In the genomic region with DNA sequence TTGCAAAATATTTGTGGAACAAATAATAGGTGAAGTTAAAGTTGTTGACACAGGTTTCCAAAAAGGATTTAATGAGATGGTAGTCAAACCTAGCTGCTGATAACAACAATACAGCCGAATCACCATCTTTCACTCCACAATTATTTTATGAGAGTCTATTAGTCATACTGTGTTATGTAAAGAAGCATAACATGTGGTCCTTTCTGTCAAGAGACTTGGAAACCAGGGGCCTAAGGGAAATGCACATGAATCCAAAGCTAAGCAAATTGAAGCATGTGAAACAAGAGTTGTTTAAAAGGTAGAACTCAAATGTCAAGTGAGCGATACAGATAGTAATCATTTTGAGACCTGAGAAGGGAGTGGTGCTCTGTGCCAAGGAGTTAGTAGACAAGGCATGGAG, we compare ENCODE assay signal across 11 cellular contexts. TPM values are rescaled to one million over a fixed set of nuclear protein-coding genes. Genes with fewer than 3 reads are reported as not detected.
DNase-seq lines count a peak whose midpoint lies in the region; ATAC-seq, FAIRE-seq and TF ChIP-seq lines count a peak whose summit lies in the region.
"Had no signal": no experiment of that assay in that cellular context is flagged by ENCODE, and none has a peak within 500 bp of the region (broad histone marks: within the 10 kb centered on the region; RNA-seq: fewer than 3 reads in every experiment).

No MANE protein-coding gene starts in this region.

- H3K56ac ChIP-seq in H1 (replicated peaks; ENCODE audit: insufficient read length, low read depth, low read length): no peak overlapping the region

- H3K4me2 ChIP-seq in H1 (ENCODE audit: insufficient read depth in 1 of 2, low read depth in 2 of 2, low read length in 2 of 2): peak overlapping the region; percentile 37 to 53; a peak in 3 of 4 replicates

- no peak overlapping the region for H3K9ac ChIP-seq in H1 (replicated peaks in 1 of 4; ENCODE audit: extremely low read depth in 1 of 4, low read depth in 3 of 4, low read length in 3 of 4)

- intact Hi-C loops in left colon (cut with DNase I, micrococcal nuclease): no loop called here

- 0 out of 2 replicates have a peak overlapping the region, but pooled peaks have one; percentile 14 for H2AK5ac ChIP-seq in H1 (ENCODE audit: low read depth, low read length)

- no peaks in the 10 kb centered on the region for H3K23me2 ChIP-seq in H1 (ENCODE audit: low read depth, low read length)

- DNase-seq in AG09309 (ENCODE audit: low read depth): peak; percentile 25
- peak; percentile 53 for DNase-seq in EH (ENCODE audit: low read depth)
- peak; percentile 80 for DNase-seq in NCI-H748 (lab: John Stamatoyannopoulos, UW; ENCODE audit: unreplicated experiment)
- DNase-seq in H1 (ENCODE audit: low read depth in 1 of 2, low spot score in 2 of 2): no peak
- DNase-seq in GM20000 (ENCODE audit: low spot score): no peak
- no peak for DNase-seq in stimulated activated CD4-positive, alpha-beta T cell treated with anti-CD3 and anti-CD28 coated beads, Interleukin-1b, Interleukin-23, amount 100 ng/mL, for 48 hours
- no peak for DNase-seq in left colon
- DNase-seq: T-helper 9 cell had no signal

- no peak overlapping the region for H3K14ac ChIP-seq in H1 (ENCODE audit: insufficient read length)

- CTCF ChIA-PET in H1 (lab: Charles Lee; ENCODE audit: partially characterized antibody): interaction anchor here (0.7 to 1.6 kb wide), 3 partner anchors 41 to 153 kb away, joined by 3 to 5 read pairs (median 3); no protein-coding TSS in a partner anchor

- H3K27ac ChIP-seq in H1 (ENCODE audit: low read depth, low read length): peak overlapping the region; percentile 41; the same call in 1 of the 2 replicates
- H3K27ac ChIP-seq: tibial nerve had no signal

- no peak overlapping the region for H2BK15ac ChIP-seq in H1 (ENCODE audit: low read length)

- no peak for ATAC-seq in left colon
- no peak for ATAC-seq in HG03521 (IDR thresholded peaks at IDR 0.05; ENCODE audit: unreplicated experiment)
- ATAC-seq: Panc1 had no signal

- H3K4ac ChIP-seq in H1 (replicated peaks; ENCODE audit: insufficient read length, low read depth, low read length): no peak overlapping the region

- no peaks in the 10 kb centered on the region for H3K79me2 ChIP-seq in H1 (ENCODE audit: control insufficient read depth in 1 of 2, insufficient read depth in 2 of 2, low read length in 2 of 2)

- no peak for FAIRE-seq in H1 (lab: Jason Lieb, UNC)

- TF ChIP-seq POLR2A in H1 (IDR thresholded peaks at IDR 0.05; ENCODE audit: control extremely low read depth in 1 of 2, low read depth in 2 of 2, low read length in 2 of 2): no peak

- POLR2A ChIA-PET in H1 (lab: Charles Lee; ENCODE audit: partially characterized antibody): no interaction called here

- peak overlapping the region; percentile 82 for H4K5ac ChIP-seq in H1 (ENCODE audit: insufficient read length, low read depth, low read length)

- 0 out of 2 replicates have a peak overlapping the region, but pooled peaks have one; percentile 67 for H2BK20ac ChIP-seq in H1 (ENCODE audit: low read length)

- peak overlapping the region; percentile 20 for H4K91ac ChIP-seq in H1 (replicated peaks; ENCODE audit: insufficient read length, low read length)

- H2BK12ac ChIP-seq in H1 (ENCODE audit: low read depth, low read length): no peak overlapping the region

- 53% methylated on average over 2 of the region's 2 CpGs; no CpG with 5 or more reads in 1 of the 2 experiments for WGBS in H1 (ENCODE audit: extremely low coverage in 1 of 2, insufficient coverage in 1 of 2, insufficient read length in 1 of 2, insufficient replicate concordance in 2 of 2, low coverage in 1 of 2, low lambda C conversion rate in 2 of 2, missing lambda C conversion rate in 1 of 2), 2 experiments

- H3K4me3 ChIP-seq in AG09309 (ENCODE audit: control insufficient read depth, low read depth, low read length): no peak overlapping the region
- H3K4me3 ChIP-seq in H1 (ENCODE audit: extremely low read depth in 1 of 4, insufficient read depth in 2 of 4, low read depth in 3 of 4, low read length in 4 of 4): no peak overlapping the region
- H3K4me3 ChIP-seq: tibial nerve had no signal

- no peaks in the 10 kb centered on the region for H3K36me3 ChIP-seq in H1 (ENCODE audit: control insufficient read depth in 2 of 4, insufficient read depth in 4 of 4, low read length in 3 of 4)
- H3K36me3 ChIP-seq: tibial nerve had no signal

- TF ChIP-seq EP300 in H1 (IDR thresholded peaks at IDR 0.05; ENCODE audit: borderline replicate concordance in 1 of 2, low read depth in 2 of 2, low read length in 2 of 2): no peak

- H3K4me1 ChIP-seq in H1 (replicated peaks in 1 of 4; ENCODE audit: control insufficient read depth in 3 of 4, insufficient read depth in 4 of 4, low read length in 3 of 4): peaks cover 1 to 19% (median 12%) of the 10 kb centered on the region in 4 experiments; a peak in 4 of 7 replicates
- H3K4me1 ChIP-seq: tibial nerve had no signal

- no peak overlapping the region for H2BK120ac ChIP-seq in H1 (replicated peaks; ENCODE audit: low read depth, low read length)

- H2BK5ac ChIP-seq in H1 (ENCODE audit: low read depth, low read length): peak overlapping the region; percentile 92; the same call in 1 of the 2 replicates

- H3K27me3 ChIP-seq in H1 (replicated peaks in 1 of 4; ENCODE audit: control insufficient read depth in 3 of 4, extremely low read depth in 1 of 4, insufficient read depth in 3 of 4, low read length in 3 of 4): no peaks in the 10 kb centered on the region
- H3K27me3 ChIP-seq: tibial nerve had no signal

- no peak for TF ChIP-seq RAD21 in H1 (IDR thresholded peaks at IDR 0.05 in 1 of 2, conservative IDR thresholded peaks at IDR 0.05 in 1 of 2; ENCODE audit: low read depth in 2 of 2, low read length in 2 of 2)

- H4K8ac ChIP-seq in H1 (ENCODE audit: extremely low read depth, insufficient read depth, low read length): no peak overlapping the region

- no peaks in the 10 kb centered on the region for H4K20me1 ChIP-seq in H1 (replicated peaks in 1 of 2; ENCODE audit: control insufficient read depth in 1 of 2, insufficient read depth in 2 of 2, low read length in 2 of 2)

- TF ChIP-seq CTCF in AG09309 (IDR thresholded peaks at IDR 0.05; ENCODE audit: control insufficient read depth, insufficient read depth, low read depth, low read length, missing control alignments) (no peak), H1 (IDR thresholded peaks at IDR 0.05; ENCODE audit: control extremely low read depth in 1 of 3, insufficient read depth in 1 of 3, low read depth in 1 of 3, low read length in 3 of 3) (no peak), GM20000 (IDR thresholded peaks at IDR 0.05; ENCODE audit: extremely low read depth, missing control alignments) (no peak)

- no peaks in the 10 kb centered on the region for H3K79me1 ChIP-seq in H1 (ENCODE audit: low read depth, low read length)

- H3K9me3 ChIP-seq in H1 (ENCODE audit: insufficient read depth in 2 of 2, low read depth in 1 of 2, low read length in 1 of 2): no peaks in the 10 kb centered on the region
- H3K9me3 ChIP-seq: tibial nerve had no signal

- no peak overlapping the region for H3K23ac ChIP-seq in H1 (ENCODE audit: insufficient read length)

- peak overlapping the region; percentile 93 for H3K18ac ChIP-seq in H1 (ENCODE audit: extremely low read depth, low read length)

- H2AFZ ChIP-seq in H1 (ENCODE audit: low read length): 0 out of 2 replicates have a peak overlapping the region, but pooled peaks have one; percentile 84

TF ChIP-seq in H1, 55 proteins besides CTCF, POLR2A, EP300 and RAD21:
- no peak for TF ChIP-seq GTF2F1 (IDR thresholded peaks at IDR 0.05; ENCODE audit: borderline replicate concordance, low read depth, low read length)
- TF ChIP-seq KDM1A (IDR thresholded peaks at IDR 0.05; ENCODE audit: borderline replicate concordance, low read length): no peak

RNA-seq across cellular contexts. Expression of a gene that starts 16.0 kb away (rescaled TPM):
- not detected in 2 replicates for total RNA-seq in H1 (2021; fragmentation: NEBNext Ultra II Directional; extraction: Animal tissue kit (Norgen Biotek cat#: 25700))
- not detected in 2 replicates for polyA plus RNA-seq in H1 (2011; rRNA removed)
- not detected for polyA plus RNA-seq in H1 (2011; cell fraction: cytosol; rRNA removed)
- polyA plus RNA-seq in H1 (2011; cell fraction: nucleus; rRNA removed): not detected
- polyA plus RNA-seq in H1 (2012, experiment 1 of 2): not detected in 4 replicates
- polyA plus RNA-seq in H1 (2012, experiment 2 of 2): not detected
- 0.06 TPM for polyA plus RNA-seq in H1 (2013, experiment 1 of 2)
- polyA plus RNA-seq in H1 (2013, experiment 2 of 2): not detected
- polyA minus RNA-seq in H1 (2011; rRNA and poly(A)+ RNA removed): not detected in 2 replicates
- not detected for polyA minus RNA-seq in H1 (2011; cell fraction: cytosol; rRNA and poly(A)+ RNA removed)
- polyA minus RNA-seq in H1 (2011; cell fraction: nucleus; rRNA and poly(A)+ RNA removed): not detected
- total RNA-seq in left colon: 1 to 10 TPM in 1 of 2 donors, under 1 TPM in 1; 0.34 to 1.7 TPM

Comparison
In these comparisons a context has a peak if more than half of its experiments do, and no peak if none do; other contexts are left out.
1. DNase-seq: peak in AG09309 (single experiment), EH (single experiment) and NCI-H748 (single experiment); none in H1 (0 of 2), GM20000 (single experiment), stimulated activated CD4-positive, alpha-beta T cell treated with anti-CD3 and anti-CD28 coated beads, Interleukin-1b, Interleukin-23, amount 100 ng/mL, for 48 hours (single experiment) and left colon (0 of 2).